In genomic region chr13:102402292-102402691, GRCh38 we compare ENCODE assay signal across 9 cellular contexts. TPM values are rescaled to one million over a fixed set of nuclear protein-coding genes. Genes with fewer than 3 reads are reported as not detected.
DNase-seq lines count a peak whose midpoint lies in the region; ATAC-seq and TF ChIP-seq lines count a peak whose summit lies in the region.
"Had no signal": no experiment of that assay in that cellular context is flagged by ENCODE, and none has a peak within 500 bp of the region (broad histone marks: within the 10 kb centered on the region; RNA-seq: fewer than 3 reads in every experiment).

No MANE protein-coding gene starts in this region.

- H3K4me3 ChIP-seq in HUES6 (ENCODE audit: low read depth, low read length) (peak overlapping the region; percentile 82), right atrium auricular region (peak overlapping the region; percentile 58 to 74), retinal pigment epithelial cell (ENCODE audit: low read length) (peak overlapping the region; percentile 60)

- ATAC-seq in GM18519 (IDR thresholded peaks at IDR 0.05; ENCODE audit: low FRiP score, unreplicated experiment): peak; percentile 50
- ATAC-seq in GM19397 (IDR thresholded peaks at IDR 0.05; ENCODE audit: unreplicated experiment): no peak

- H3K27ac ChIP-seq in HUES6 (ENCODE audit: low read depth, low read length) (no peak overlapping the region), right atrium auricular region (peak overlapping the region; percentile 75 to 77)

- no peaks in the 10 kb centered on the region for H3K36me3 Mint-ChIP-seq in activated naive CD8-positive, alpha-beta T cell treated with anti-CD3 and anti-CD28 coated beads for 36 hours

- peaks cover 59% of the 10 kb centered on the region for H3K27me3 Mint-ChIP-seq in activated naive CD8-positive, alpha-beta T cell treated with anti-CD3 and anti-CD28 coated beads for 36 hours

- H3K9me3 Mint-ChIP-seq in activated naive CD8-positive, alpha-beta T cell treated with anti-CD3 and anti-CD28 coated beads for 36 hours: no peaks in the 10 kb centered on the region

- H3K9me3 ChIP-seq in HUES6 (ENCODE audit: control insufficient read depth, insufficient read depth, low read depth, low read length) (no peaks in the 10 kb centered on the region), right atrium auricular region (no peaks in the 10 kb centered on the region)

- H3K9ac ChIP-seq in HUES6 (ENCODE audit: low read length): no peak overlapping the region

- H3K27me3 ChIP-seq in HUES6 (ENCODE audit: control insufficient read depth, insufficient read depth, low read length): peaks cover 47% of the 10 kb centered on the region
- no peaks in the 10 kb centered on the region for H3K27me3 ChIP-seq in right atrium auricular region

- H3K4me1 Mint-ChIP-seq in activated naive CD8-positive, alpha-beta T cell treated with anti-CD3 and anti-CD28 coated beads for 36 hours: peaks cover 23% of the 10 kb centered on the region

- H3K36me3 ChIP-seq in HUES6 (ENCODE audit: control insufficient read depth, insufficient read depth, low read length) (no peaks in the 10 kb centered on the region), right atrium auricular region (no peaks in the 10 kb centered on the region)

- H3K4me3 Mint-ChIP-seq in activated naive CD8-positive, alpha-beta T cell treated with anti-CD3 and anti-CD28 coated beads for 36 hours: peak overlapping the region; percentile 48

- peak overlapping the region; percentile 54 for H3K27ac Mint-ChIP-seq in activated naive CD8-positive, alpha-beta T cell treated with anti-CD3 and anti-CD28 coated beads for 36 hours

- TF ChIP-seq CTCF in right atrium auricular region (IDR thresholded peaks at IDR 0.05) (peak in 1 of 2 donors; percentile 40), retinal pigment epithelial cell (conservative IDR thresholded peaks at IDR 0.05; ENCODE audit: low read depth, low read length) (peak; percentile 24)

- H3K4me1 ChIP-seq in HUES6 (ENCODE audit: control insufficient read depth, insufficient read depth, low read length) (peaks cover 9% of the 10 kb centered on the region), right atrium auricular region (peaks cover 0 to 20% of the 10 kb centered on the region in 2 donors)

- DNase-seq in activated naive CD8-positive, alpha-beta T cell treated with anti-CD3 and anti-CD28 coated beads for 36 hours: peak; percentile 52
- DNase-seq in right atrium auricular region (ENCODE audit: low spot score) (peak; percentile 73), retinal pigment epithelial cell (ENCODE audit: low read depth) (peak; percentile 25), NCI-H2107 treated with DMSO at 0.1 percent for 48 hours (lab: John Stamatoyannopoulos, UW; ENCODE audit: unreplicated experiment) (no peak), NCI-H1092 treated with DMSO at 0.1 percent for 48 hours (lab: John Stamatoyannopoulos, UW) (no peak)

RNA-seq across cellular contexts. Expression of gene FGF14, which starts 0.4 kb away (rescaled TPM):
- total RNA-seq in activated naive CD8-positive, alpha-beta T cell treated with anti-CD3 and anti-CD28 coated beads for 36 hours: not detected
- 1 to 10 TPM; 1.3 to 1.7 TPM for total RNA-seq in right atrium auricular region
- total RNA-seq: pulmonary artery endothelial cell had no signal

Comparison
In these comparisons a context has a peak if more than half of its experiments do, and no peak if none do; other contexts are left out.
1. DNase-seq: peak in activated naive CD8-positive, alpha-beta T cell treated with anti-CD3 and anti-CD28 coated beads for 36 hours (single experiment), right atrium auricular region (single experiment) and retinal pigment epithelial cell (single experiment); none in NCI-H2107 treated with DMSO at 0.1 percent for 48 hours (single experiment) and NCI-H1092 treated with DMSO at 0.1 percent for 48 hours (single experiment).
2. Peak in every context shown above with its lines, with median percentiles within 50 percentile points of each other: H3K4me3 ChIP-seq.